ENCODE assay signal across 20 cellular contexts in the genomic region with DNA sequence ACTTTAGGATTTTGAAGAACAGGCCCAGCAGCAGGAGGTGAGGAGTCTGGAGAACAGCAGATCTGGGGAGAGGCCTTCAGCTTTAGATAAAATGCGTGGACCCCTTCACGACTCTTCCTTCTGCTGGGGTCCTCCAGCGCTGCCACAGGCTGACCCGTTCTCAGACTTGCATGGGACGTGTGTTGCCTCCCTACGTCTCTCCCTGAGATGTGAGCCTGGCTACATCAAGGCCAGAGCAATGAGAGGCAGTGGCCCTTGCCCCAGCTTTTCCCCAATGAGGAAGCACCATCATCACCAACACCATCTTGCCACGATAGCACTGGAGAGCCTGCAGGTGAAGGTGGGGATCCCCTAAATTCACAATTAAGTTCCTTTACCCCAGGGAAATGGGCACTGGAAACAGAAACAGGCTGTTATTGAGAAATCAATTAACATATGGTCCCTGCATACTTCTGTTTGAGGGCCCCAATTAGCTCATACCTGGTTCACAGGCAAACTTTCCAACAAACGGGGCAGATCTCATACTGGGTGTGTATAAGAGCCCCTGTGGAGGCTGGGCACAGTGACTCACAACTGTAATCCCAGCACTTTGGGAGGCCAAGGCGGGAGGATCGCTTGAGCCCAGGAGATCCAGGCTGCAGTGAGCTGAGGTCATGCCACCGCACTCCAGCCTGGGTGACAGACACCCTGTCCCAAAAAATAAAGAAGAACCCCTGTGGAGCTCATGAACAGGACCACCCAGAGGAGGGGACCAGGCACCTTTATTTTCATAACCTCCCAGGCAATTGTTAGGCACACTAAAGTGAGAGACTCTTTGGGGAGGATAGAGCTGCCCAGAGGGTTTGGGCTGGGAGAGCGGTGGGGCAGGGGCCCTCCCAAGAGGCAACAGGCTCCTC. TPM values are rescaled to one million over a fixed set of nuclear protein-coding genes. Genes with fewer than 3 reads are reported as not detected.
DNase-seq lines count a peak whose midpoint lies in the region; ATAC-seq, FAIRE-seq and TF ChIP-seq lines count a peak whose summit lies in the region.
"Had no signal": no experiment of that assay in that cellular context is flagged by ENCODE, and none has a peak within 500 bp of the region (broad histone marks: within the 10 kb centered on the region; RNA-seq: fewer than 3 reads in every experiment).

No MANE protein-coding gene starts in this region.

- H3K9me3 ChIP-seq in K562 (replicated peaks; ENCODE audit: control insufficient read depth, insufficient read depth, low read depth, low read length) (no peaks in the 10 kb centered on the region), mesodermal cell (ENCODE audit: control insufficient read depth, low read length) (no peaks in the 10 kb centered on the region), thoracic aorta (no peaks in the 10 kb centered on the region)
- H3K9me3 ChIP-seq: Peyer's patch had no signal

- TF ChIP-seq EP300 in Ishikawa (IDR thresholded peaks at IDR 0.05; ENCODE audit: borderline replicate concordance) = no peak
- no peak for TF ChIP-seq EP300 in K562 (IDR thresholded peaks at IDR 0.05; ENCODE audit: low read length)

- BruUV-seq in K562 (replicated peaks; lab: Mats Ljungman, UMichigan) = no TSS peak

- H3K9me1 ChIP-seq in K562 (ENCODE audit: control insufficient read depth, insufficient read depth, low read length) = no peaks in the 10 kb centered on the region

- no peaks in the 10 kb centered on the region for H3K79me2 ChIP-seq in K562 (ENCODE audit: control insufficient read depth, insufficient read depth, low read length)

- no peak for TF ChIP-seq RAD21 in Ishikawa (IDR thresholded peaks at IDR 0.05; ENCODE audit: low read depth)
- no peak for TF ChIP-seq RAD21 in K562 (CRISPR knock-in tag; conservative IDR thresholded peaks at IDR 0.05 in 1 of 2, IDR thresholded peaks at IDR 0.05 in 1 of 2)

- ATAC-seq in K562 = no peak; the same call in 1 of the 3 replicates
- peak; percentile 7 for ATAC-seq in thoracic aorta (ENCODE audit: insufficient number of reproducible peaks, low FRiP score, low read depth)

- TF ChIP-seq POLR2A in K562 (conservative IDR thresholded peaks at IDR 0.05) = no peak

- H3K4me3 ChIP-seq in K562 (no peak overlapping the region), mesodermal cell (ENCODE audit: extremely low read depth, insufficient read depth, low read length, poor library complexity, severe bottlenecking) (no peak overlapping the region), thoracic aorta (peak overlapping the region; percentile 15)
- H3K4me3 ChIP-seq: GM12878, lung, Peyer's patch had no signal

- H3K27me3 ChIP-seq in K562 (ENCODE audit: control insufficient read depth in 2 of 2, insufficient read depth in 2 of 2, low read length in 2 of 2) (no peaks in the 10 kb centered on the region), thoracic aorta (replicated peaks; ENCODE audit: insufficient read depth) (no peaks in the 10 kb centered on the region)
- H3K27me3 ChIP-seq: Peyer's patch had no signal

- no peaks in the 10 kb centered on the region for H4K20me1 ChIP-seq in K562 (replicated peaks; ENCODE audit: control insufficient read depth, insufficient read depth, low read length)

- no peak overlapping the region; the same call in 2 of the 3 replicates for H3K27ac ChIP-seq in K562 (ENCODE audit: extremely low read depth, low read depth, low read length)
- H3K27ac ChIP-seq in mesodermal cell (ENCODE audit: low read depth, low read length, severe bottlenecking) = peak overlapping the region; percentile 83
- peak overlapping the region; percentile 71 to 88 for H3K27ac ChIP-seq in thoracic aorta
- H3K27ac ChIP-seq: Peyer's patch had no signal

- H2AFZ ChIP-seq in K562 (ENCODE audit: low read depth, low read length) = peak overlapping the region; percentile 82

- no peak for FAIRE-seq in K562 (lab: Jason Lieb, UNC)
- FAIRE-seq: GM12878 had no signal

- no peak for DNase-seq in K562 (ENCODE audit: extremely low read depth in 1 of 4, low spot score in 3 of 4)
- no peak for DNase-seq in thoracic aorta (ENCODE audit: low spot score)
- no peak for DNase-seq in OCI-M2 (lab: John Stamatoyannopoulos, UW; ENCODE audit: unreplicated experiment)
- DNase-seq in glomerular visceral epithelial cell (ENCODE audit: extremely low spot score) = no peak
- no peak for DNase-seq in NCI-H187 (lab: John Stamatoyannopoulos, UW)
- DNase-seq: activated CD4-positive, alpha-beta T cell treated with anti-CD3 and anti-CD28 coated beads for 48 hours; activated T-cell treated with anti-CD3 and anti-CD28 coated beads, Interleukin-2, amount 50 U/mL, for 24 hours; cortex of kidney; NCI-H1417 treated with DMSO at 0.1 percent for 48 hours; NCI-H510A treated with DMSO at 0.1 percent for 48 hours; Peyer's patch; stimulated activated CD4-positive, alpha-beta T cell treated with anti-CD3 and anti-CD28 coated beads, Interleukin-15, amount 100 ng/mL, for 24 hours; T-helper 2 cell had no signal

- H3K9ac ChIP-seq in K562 (ENCODE audit: insufficient read depth in 1 of 2, low read depth in 2 of 2, low read length in 2 of 2) = peak overlapping the region in 1 of 2 experiments; percentile 79; a peak in 3 of 4 replicates

- TF ChIP-seq CTCF in K562 (IDR thresholded peaks at IDR 0.05 in 2 of 3, conservative IDR thresholded peaks at IDR 0.05 in 1 of 3; ENCODE audit: insufficient read depth in 2 of 3, low read depth in 1 of 3, low read length in 3 of 3) = no peak
- no peak for TF ChIP-seq CTCF in thoracic aorta (IDR thresholded peaks at IDR 0.05)

- in situ Hi-C loops in K562 (cut with MboI) = no loop called here

- H3K36me3 ChIP-seq in K562 (ENCODE audit: control insufficient read depth, insufficient read depth, low read length) (no peaks in the 10 kb centered on the region), mesodermal cell (ENCODE audit: control insufficient read depth, insufficient read depth, low read length) (no peaks in the 10 kb centered on the region), thoracic aorta (no peaks in the 10 kb centered on the region)
- H3K36me3 ChIP-seq: Peyer's patch had no signal

- no peak overlapping the region for H3K4me2 ChIP-seq in K562 (ENCODE audit: insufficient read depth, low read length)

- POLR2A ChIA-PET in K562 (lab: Yijun Ruan, JAX) = interaction anchor here (0.6 to 6.3 kb wide), 6 partner anchors 10 to 521 kb away, joined by 3 to 53 read pairs (median 3); a partner anchor contains a TSS

- H3K4me1 ChIP-seq in K562 (replicated peaks in 1 of 2; ENCODE audit: control insufficient read depth in 2 of 2, insufficient read depth in 2 of 2, low read length in 2 of 2) (peaks cover 11 to 20% of the 10 kb centered on the region in 2 experiments; a peak in 4 of 5 replicates), mesodermal cell (ENCODE audit: control insufficient read depth, insufficient read depth, low read length, poor library complexity, severe bottlenecking) (peaks cover 39% of the 10 kb centered on the region), thoracic aorta (ENCODE audit: control insufficient read depth in 1 of 2, low read depth in 2 of 2) (peaks cover 28 to 64% of the 10 kb centered on the region in 2 donors)

- intact Hi-C loops in K562 (cut with micrococcal nuclease) = no loop called here

- CTCF ChIA-PET in K562 (lab: Yijun Ruan, JAX; ENCODE audit: low intra/inter-chr PET ratio) = no interaction called here

- WGBS in K562 (ENCODE audit: insufficient coverage, low coverage, missing lambda C conversion rate) = 73% methylated on average over 12 of the region's 12 CpGs
- WGBS in mesodermal cell (ENCODE audit: insufficient coverage in 2 of 2), 2 experiments = 94% methylated on average over 9 to 11 of the region's 12 CpGs

RNA-seq across cellular contexts. Expression of a gene that starts 12.1 kb away (rescaled TPM):
- 795 and 1,508 TPM in 2 replicates for total RNA-seq in K562 (2011; cell fraction: chromatin; rRNA removed; ENCODE audit: low replicate concordance)
- 712 and 761 TPM in 2 replicates for total RNA-seq in K562 (2011; cell fraction: nucleolus; rRNA removed)
- 735 and 822 TPM in 2 replicates for total RNA-seq in K562 (2011; cell fraction: nucleoplasm; rRNA removed)
- total RNA-seq in K562 (2014; rRNA removed) (35.6 and 43.6 TPM in 2 replicates), K562 (2014; rRNA removed; fragmentation: Illumina TruSeq; extraction: Trizol) (18.8 and 20.3 TPM in 2 replicates), K562 (2015; rRNA removed; fragmentation: Illumina TruSeq; extraction: Trizol) (22.8 and 25.5 TPM in 2 replicates), K562 (2021) (163 and 212 TPM in 2 replicates), thoracic aorta (10 to 100 TPM; 28.4 to 45.1 TPM)
- polyA plus RNA-seq in K562 (2011; rRNA removed) (53.8 and 132 TPM in 2 replicates), K562 (2014; fragmentation: Illumina TruSeq; extraction: Trizol) (116 and 156 TPM in 2 replicates), K562 (2014; fragmentation: Nextera tagmentation; extraction: Ambion mirVana) (10 to 100 TPM; 12.7 to 14.8 TPM), K562 (2014; rRNA removed) (104 and 137 TPM in 2 replicates)
- polyA plus RNA-seq in K562 (2011; cell fraction: cytosol; rRNA removed) = 68.7 and 73.2 TPM in 2 replicates
- polyA plus RNA-seq in K562 (2011; cell fraction: nucleus; rRNA removed) = 800 and 1,003 TPM in 2 replicates
- polyA plus RNA-seq in K562 (2012) = 127 and 192 TPM in 2 replicates
- 23.6 and 31.1 TPM in 2 replicates for polyA minus RNA-seq in K562 (2011; rRNA and poly(A)+ RNA removed)
- polyA minus RNA-seq in K562 (2011; cell fraction: cytosol; rRNA and poly(A)+ RNA removed) = 45.7 and 70.1 TPM in 2 replicates
- 99.2 and 125 TPM in 2 replicates for polyA minus RNA-seq in K562 (2011; cell fraction: nucleus; rRNA and poly(A)+ RNA removed)
- polyA plus RNA-seq in mesodermal cell (2013, experiment 1 of 2) = 6.7 TPM
- polyA plus RNA-seq in mesodermal cell (2013, experiment 2 of 2) = 7.2 TPM
- total RNA-seq: Daoy had no signal

RNA-seq across cellular contexts. Expression of a gene that starts 21.5 kb away (rescaled TPM):
- total RNA-seq in K562 (2011; cell fraction: chromatin; rRNA removed; ENCODE audit: low replicate concordance) = 0.95 and 3.3 TPM in 2 replicates
- 0.92 and 1.0 TPM in 2 replicates for total RNA-seq in K562 (2011; cell fraction: nucleolus; rRNA removed)
- total RNA-seq in K562 (2011; cell fraction: nucleoplasm; rRNA removed) = 1.8 and 2.4 TPM in 2 replicates
- total RNA-seq in K562 (2014; rRNA removed) (0.33 and 1.8 TPM in 2 replicates), K562 (2014; rRNA removed; fragmentation: Illumina TruSeq; extraction: Trizol) (0.38 TPM in 1 of 2 replicates, not detected in the other), K562 (2015; rRNA removed; fragmentation: Illumina TruSeq; extraction: Trizol) (0.45 TPM in 1 of 2 replicates, not detected in the other), K562 (2021) (0.51 TPM in 1 of 2 replicates, not detected in the other), thoracic aorta (not detected)
- polyA plus RNA-seq in K562 (2011; rRNA removed) (0.15 and 0.53 TPM in 2 replicates), K562 (2014; fragmentation: Illumina TruSeq; extraction: Trizol) (not detected in 2 replicates), K562 (2014; fragmentation: Nextera tagmentation; extraction: Ambion mirVana) (not detected), K562 (2014; rRNA removed) (0.56 and 0.73 TPM in 2 replicates)
- polyA plus RNA-seq in K562 (2011; cell fraction: cytosol; rRNA removed) = 0.18 and 0.19 TPM in 2 replicates
- polyA plus RNA-seq in K562 (2011; cell fraction: nucleus; rRNA removed) = 0.58 and 0.67 TPM in 2 replicates
- polyA plus RNA-seq in K562 (2012) = 0.21 and 0.43 TPM in 2 replicates
- polyA minus RNA-seq in K562 (2011; rRNA and poly(A)+ RNA removed) = 0.63 and 0.72 TPM in 2 replicates
- not detected in 2 replicates for polyA minus RNA-seq in K562 (2011; cell fraction: cytosol; rRNA and poly(A)+ RNA removed)
- polyA minus RNA-seq in K562 (2011; cell fraction: nucleus; rRNA and poly(A)+ RNA removed) = 1.1 TPM in 1 of 2 replicates, not detected in the other
- polyA plus RNA-seq in mesodermal cell (2013, experiment 1 of 2) = not detected
- not detected for polyA plus RNA-seq in mesodermal cell (2013, experiment 2 of 2)
- total RNA-seq: Daoy, lung, omental fat pad, Peyer's patch, urinary bladder had no signal

RNA-seq across cellular contexts. Expression of a gene that starts 29.2 kb away (rescaled TPM):
- 68.4 and 156 TPM in 2 replicates for total RNA-seq in K562 (2011; cell fraction: chromatin; rRNA removed; ENCODE audit: low replicate concordance)
- 117 and 147 TPM in 2 replicates for total RNA-seq in K562 (2011; cell fraction: nucleolus; rRNA removed)
- total RNA-seq in K562 (2011; cell fraction: nucleoplasm; rRNA removed) = 110 and 118 TPM in 2 replicates
- total RNA-seq in K562 (2014; rRNA removed) = 24.4 and 33.0 TPM in 2 replicates
- total RNA-seq in K562 (2014; rRNA removed; fragmentation: Illumina TruSeq; extraction: Trizol) = 10.7 and 11.3 TPM in 2 replicates
- 12.8 and 13.6 TPM in 2 replicates for total RNA-seq in K562 (2015; rRNA removed; fragmentation: Illumina TruSeq; extraction: Trizol)
- 30.1 and 39.3 TPM in 2 replicates for total RNA-seq in K562 (2021)
- 9.4 and 20.8 TPM in 2 replicates for polyA plus RNA-seq in K562 (2011; rRNA removed)
- polyA plus RNA-seq in K562 (2011; cell fraction: cytosol; rRNA removed) = 13.6 and 30.6 TPM in 2 replicates
- polyA plus RNA-seq in K562 (2011; cell fraction: nucleus; rRNA removed) = 57.5 and 132 TPM in 2 replicates
- polyA plus RNA-seq in K562 (2012) = 50.1 and 67.4 TPM in 2 replicates
- 52.2 and 59.5 TPM in 2 replicates for polyA plus RNA-seq in K562 (2014; fragmentation: Illumina TruSeq; extraction: Trizol)
- 1 to 10 TPM; 6.6 to 7.0 TPM for polyA plus RNA-seq in K562 (2014; fragmentation: Nextera tagmentation; extraction: Ambion mirVana)
- 16.3 and 23.9 TPM in 2 replicates for polyA plus RNA-seq in K562 (2014; rRNA removed)
- 8.1 and 9.4 TPM in 2 replicates for polyA minus RNA-seq in K562 (2011; rRNA and poly(A)+ RNA removed)
- 14.9 and 22.9 TPM in 2 replicates for polyA minus RNA-seq in K562 (2011; cell fraction: cytosol; rRNA and poly(A)+ RNA removed)
- polyA minus RNA-seq in K562 (2011; cell fraction: nucleus; rRNA and poly(A)+ RNA removed) = 8.2 and 14.0 TPM in 2 replicates
- polyA plus RNA-seq in mesodermal cell (2013, experiment 1 of 2) = 80.5 TPM
- polyA plus RNA-seq in mesodermal cell (2013, experiment 2 of 2) = 65.4 TPM
- total RNA-seq in thoracic aorta = 10 to 100 TPM; 22.8 to 54.0 TPM

RNA-seq across cellular contexts. Expression of a gene that starts 42.3 kb away (rescaled TPM):
- total RNA-seq in K562 (2011; cell fraction: chromatin; rRNA removed; ENCODE audit: low replicate concordance) = 200 and 281 TPM in 2 replicates
- 147 and 148 TPM in 2 replicates for total RNA-seq in K562 (2011; cell fraction: nucleolus; rRNA removed)
- 206 and 295 TPM in 2 replicates for total RNA-seq in K562 (2011; cell fraction: nucleoplasm; rRNA removed)
- total RNA-seq in K562 (2014; rRNA removed) (129 and 138 TPM in 2 replicates), K562 (2014; rRNA removed; fragmentation: Illumina TruSeq; extraction: Trizol) (153 and 184 TPM in 2 replicates), K562 (2015; rRNA removed; fragmentation: Illumina TruSeq; extraction: Trizol) (109 and 120 TPM in 2 replicates), K562 (2021) (200 and 224 TPM in 2 replicates), thoracic aorta (100 to 1,000 TPM; 588 to 607 TPM)
- polyA plus RNA-seq in K562 (2011; rRNA removed) (144 and 222 TPM in 2 replicates), K562 (2014; fragmentation: Illumina TruSeq; extraction: Trizol) (147 and 158 TPM in 2 replicates), K562 (2014; fragmentation: Nextera tagmentation; extraction: Ambion mirVana) (10 to 100 TPM; 27.1 to 31.0 TPM), K562 (2014; rRNA removed) (131 and 143 TPM in 2 replicates)
- 86.7 and 94.2 TPM in 2 replicates for polyA plus RNA-seq in K562 (2011; cell fraction: cytosol; rRNA removed)
- 179 and 244 TPM in 2 replicates for polyA plus RNA-seq in K562 (2011; cell fraction: nucleus; rRNA removed)
- 139 and 140 TPM in 2 replicates for polyA plus RNA-seq in K562 (2012)
- polyA minus RNA-seq in K562 (2011; rRNA and poly(A)+ RNA removed) = 221 and 238 TPM in 2 replicates
- 104 and 109 TPM in 2 replicates for polyA minus RNA-seq in K562 (2011; cell fraction: cytosol; rRNA and poly(A)+ RNA removed)
- 141 and 172 TPM in 2 replicates for polyA minus RNA-seq in K562 (2011; cell fraction: nucleus; rRNA and poly(A)+ RNA removed)
- polyA plus RNA-seq in mesodermal cell (2013, experiment 1 of 2) = 150 TPM
- polyA plus RNA-seq in mesodermal cell (2013, experiment 2 of 2) = 143 TPM

RNA-seq across cellular contexts. Expression of a gene that starts 49.9 kb away (rescaled TPM):
- 83.9 and 98.9 TPM in 2 replicates for total RNA-seq in K562 (2011; cell fraction: chromatin; rRNA removed; ENCODE audit: low replicate concordance)
- total RNA-seq in K562 (2011; cell fraction: nucleolus; rRNA removed) = 62.9 and 65.5 TPM in 2 replicates
- 81.2 and 104 TPM in 2 replicates for total RNA-seq in K562 (2011; cell fraction: nucleoplasm; rRNA removed)
- total RNA-seq in K562 (2014; rRNA removed) = 40.1 and 41.6 TPM in 2 replicates
- 27.5 and 30.3 TPM in 2 replicates for total RNA-seq in K562 (2014; rRNA removed; fragmentation: Illumina TruSeq; extraction: Trizol)
- 28.2 TPM in 2 replicates for total RNA-seq in K562 (2015; rRNA removed; fragmentation: Illumina TruSeq; extraction: Trizol)
- total RNA-seq in K562 (2021) = 37.1 and 39.4 TPM in 2 replicates
- 46.7 and 54.5 TPM in 2 replicates for polyA plus RNA-seq in K562 (2011; rRNA removed)
- 89.9 and 98.0 TPM in 2 replicates for polyA plus RNA-seq in K562 (2011; cell fraction: cytosol; rRNA removed)
- polyA plus RNA-seq in K562 (2011; cell fraction: nucleus; rRNA removed) = 61.7 and 64.6 TPM in 2 replicates
- 29.7 and 42.9 TPM in 2 replicates for polyA plus RNA-seq in K562 (2012)
- 62.5 and 64.2 TPM in 2 replicates for polyA plus RNA-seq in K562 (2014; fragmentation: Illumina TruSeq; extraction: Trizol)
- 10 to 100 TPM; 17.0 to 30.1 TPM for polyA plus RNA-seq in K562 (2014; fragmentation: Nextera tagmentation; extraction: Ambion mirVana)
- 45.5 and 46.3 TPM in 2 replicates for polyA plus RNA-seq in K562 (2014; rRNA removed)
- 40.2 and 45.0 TPM in 2 replicates for polyA minus RNA-seq in K562 (2011; rRNA and poly(A)+ RNA removed)
- polyA minus RNA-seq in K562 (2011; cell fraction: cytosol; rRNA and poly(A)+ RNA removed) = 25.4 and 31.6 TPM in 2 replicates
- polyA minus RNA-seq in K562 (2011; cell fraction: nucleus; rRNA and poly(A)+ RNA removed) = 31.9 and 57.9 TPM in 2 replicates
- 26.3 TPM for polyA plus RNA-seq in mesodermal cell (2013, experiment 1 of 2)
- polyA plus RNA-seq in mesodermal cell (2013, experiment 2 of 2) = 22.1 TPM
- total RNA-seq in thoracic aorta = 10 to 100 TPM; 11.6 to 13.5 TPM
